Comparison of ENCODE assay signal across 24 cellular contexts in genomic region chr1:98427664-98428063, GRCh38.
"Had no signal": no experiment of that assay in that cellular context is flagged by ENCODE, and none has a peak within 500 bp of the region (broad histone marks: within the 10 kb centered on the region; RNA-seq: fewer than 3 reads in every experiment).

No MANE protein-coding gene starts in this region.

- H3K9me3 ChIP-seq: lower lobe of right lung, pancreas, psoas muscle, right atrium auricular region, right lobe of liver, stomach, testis, thyroid gland, transverse colon, upper lobe of left lung, vagina had no signal

- FAIRE-seq: pancreas had no signal

- H3K4me3 ChIP-seq: lower lobe of right lung, pancreas, psoas muscle, right atrium auricular region, right lobe of liver, smooth muscle cell, stomach, testis, thyroid gland, transverse colon, upper lobe of left lung, vagina had no signal

- H3K27ac ChIP-seq: lower lobe of right lung, pancreas, psoas muscle, right atrium auricular region, right lobe of liver, stomach, testis, thyroid gland, transverse colon, upper lobe of left lung, vagina had no signal

- H3K27me3 ChIP-seq: pancreas, right atrium auricular region, right lobe of liver, stomach, testis, thyroid gland, transverse colon, upper lobe of left lung, vagina had no signal

- DNase-seq: islet precursor cell; left ventricle myocardium superior; lower lobe of right lung; mammary epithelial cell; mesenchymal stem cell; naive thymus-derived CD8-positive, alpha-beta T cell; nucleus accumbens; pancreas; posterior cingulate gyrus; psoas muscle; right lobe of liver; stimulated activated CD4-positive, alpha-beta T cell treated with anti-CD3 and anti-CD28 coated beads, Interleukin-1b, Interleukin-23, amount 100 ng/mL, for 48 hours; stimulated activated CD4-positive, alpha-beta T cell treated with anti-CD3 and anti-CD28 coated beads, Interleukin-2, amount 100 ng/mL, for 48 hours; stimulated activated CD4-positive, alpha-beta T cell treated with anti-CD3 and anti-CD28 coated beads, Interleukin-4, amount 100 ng/mL, for 4 hours; stimulated activated naive B cell treated with anti-CD40 and anti-IgM and Interleukin-4, amounts not matched to agents 10 μg/mL and 1 μg/mL and 100 μg/mL, for 72 hours; stimulated activated naive CD8-positive, alpha-beta T cell treated with anti-CD3 and anti-CD28 coated beads, Interleukin-15, Interleukin-2, amounts not matched to agents 100 U/mL and 50 U/mL, for 24 hours; stomach; testis; thyroid gland; transverse colon; upper lobe of left lung had no signal

- ATAC-seq: left ventricle myocardium superior; lower lobe of right lung; naive thymus-derived CD8-positive, alpha-beta T cell; psoas muscle; stimulated activated naive B cell treated with anti-CD40 and anti-IgM and Interleukin-4, amounts not matched to agents 10 μg/mL and 1 μg/mL and 100 μg/mL, for 72 hours; stimulated activated naive CD8-positive, alpha-beta T cell treated with anti-CD3 and anti-CD28 coated beads, Interleukin-15, Interleukin-2, amounts not matched to agents 100 U/mL and 50 U/mL, for 24 hours had no signal

- H3K36me3 ChIP-seq: lower lobe of right lung, pancreas, right atrium auricular region, right lobe of liver, stomach, thyroid gland, transverse colon, upper lobe of left lung, vagina had no signal

- H3K4me1 ChIP-seq: lower lobe of right lung, psoas muscle, right atrium auricular region, testis, upper lobe of left lung, vagina had no signal

- H3K4me2 ChIP-seq: smooth muscle cell had no signal
